In the genomic region with DNA sequence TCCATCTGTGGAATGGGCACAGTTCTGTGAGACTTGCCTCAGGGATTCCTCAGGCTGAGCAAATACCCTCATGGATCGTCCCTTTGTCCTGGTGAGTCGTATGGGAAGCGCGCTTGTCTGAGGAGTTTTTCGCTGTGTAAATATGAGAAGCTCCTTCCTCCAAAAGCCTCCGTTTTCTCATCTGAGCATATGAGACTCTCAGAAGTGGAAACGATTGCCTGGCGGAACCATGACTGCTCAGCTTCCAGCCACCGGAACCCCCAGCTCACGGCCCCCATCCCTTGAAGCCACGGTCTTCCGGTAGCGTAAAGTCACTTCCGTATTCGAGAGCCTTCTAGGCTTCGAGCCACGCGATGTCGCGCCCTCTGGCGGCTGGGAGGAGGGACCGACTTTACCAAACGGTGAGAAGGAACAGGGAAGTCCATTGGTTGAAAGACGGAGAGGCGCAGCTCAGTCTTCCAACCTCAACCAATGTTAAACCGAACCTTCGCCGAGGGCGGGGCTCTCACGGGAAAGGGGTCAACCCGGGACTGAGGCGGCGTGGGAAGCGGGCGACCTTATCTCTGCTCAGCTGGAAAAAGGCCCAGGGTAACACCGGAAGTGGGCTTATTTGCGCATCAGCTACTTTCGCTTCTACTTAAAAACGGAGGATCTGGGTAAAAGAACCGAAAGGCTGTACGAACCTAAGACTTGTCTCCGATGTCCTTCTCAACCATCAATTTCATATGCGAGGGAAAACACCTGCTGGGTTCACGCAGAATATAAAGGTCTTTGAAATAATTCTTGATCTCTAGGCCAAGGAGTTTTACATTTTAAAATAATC, we compare ENCODE assay signal across 8 cellular contexts. TPM values are rescaled to one million over a fixed set of nuclear protein-coding genes. Genes with fewer than 3 reads are reported as not detected.
DNase-seq lines count a peak whose midpoint lies in the region; ATAC-seq and TF ChIP-seq lines count a peak whose summit lies in the region.

No MANE protein-coding gene starts in this region.

- no peak overlapping the region for H3K18ac ChIP-seq in trophoblast cell (ENCODE audit: low read length)

- peaks cover 6% of the 10 kb centered on the region for H3K9me3 Mint-ChIP-seq in type B pancreatic cell

- peaks cover 3% of the 10 kb centered on the region for H3K79me1 ChIP-seq in trophoblast cell (ENCODE audit: low read length)

- H3K14ac ChIP-seq in trophoblast cell (ENCODE audit: low read length), result peak overlapping the region; percentile 31

- H3K27ac ChIP-seq in adipose tissue (ENCODE audit: low read depth, low read length) (peak overlapping the region; percentile 38), trophoblast cell (ENCODE audit: low read depth, low read length) (no peak overlapping the region)

- H3K36me3 ChIP-seq in trophoblast cell (ENCODE audit: control insufficient read depth in 1 of 2, insufficient read depth in 2 of 2, low read length in 2 of 2), result no peaks in the 10 kb centered on the region

- no peak overlapping the region for H3K23ac ChIP-seq in trophoblast cell (ENCODE audit: low read length)

- no peaks in the 10 kb centered on the region for H3K27me3 ChIP-seq in trophoblast cell (ENCODE audit: insufficient read depth, low read length)

- no peaks in the 10 kb centered on the region for H3K79me2 ChIP-seq in trophoblast cell (ENCODE audit: control insufficient read depth, insufficient read depth, low read length, poor library complexity)

- peak overlapping the region; percentile 59 for H4K12ac ChIP-seq in trophoblast cell (ENCODE audit: low read depth, low read length)

- peak overlapping the region; percentile 49 for H4K91ac ChIP-seq in trophoblast cell (ENCODE audit: low read depth, low read length)

- peak; percentile 93 for ATAC-seq in HG02763 (IDR thresholded peaks at IDR 0.05; ENCODE audit: unreplicated experiment)

- no peak overlapping the region for H2BK12ac ChIP-seq in trophoblast cell (ENCODE audit: low read length)

- peak; percentile 98 to 100 (median 99) for DNase-seq in NCI-H1417 (lab: John Stamatoyannopoulos, UW)
- DNase-seq in SW 1271 (lab: John Stamatoyannopoulos, UW), result peak; percentile 89 to 96
- DNase-seq in cardiac septum (ENCODE audit: low spot score), result peak; percentile 99
- peak; percentile 99 to 100 for DNase-seq in trophoblast cell
- DNase-seq in type B pancreatic cell (ENCODE audit: extremely low spot score, unreplicated experiment), result peak; percentile 95

- peaks cover 4% of the 10 kb centered on the region for H3K9me3 ChIP-seq in trophoblast cell (ENCODE audit: insufficient read depth, low read depth, low read length)

- H3K4me3 Mint-ChIP-seq in type B pancreatic cell, result peak overlapping the region; percentile 95

- intact Hi-C loops in cardiac septum (cut with DNase I), result loop anchor here (5.0 kb wide), 3 partner anchors 55 to 220 kb away; a partner anchor contains a TSS

- H4K8ac ChIP-seq in trophoblast cell (ENCODE audit: low read depth, low read length), result peak overlapping the region; percentile 71

- H3K36me3 Mint-ChIP-seq in type B pancreatic cell, result peaks cover 12% of the 10 kb centered on the region

- H2AFZ ChIP-seq in trophoblast cell (ENCODE audit: insufficient read depth, low read length, poor library complexity), result peak overlapping the region; percentile 12

- no peak overlapping the region for H2BK120ac ChIP-seq in trophoblast cell (ENCODE audit: insufficient read depth, low read length, poor library complexity)

- TF ChIP-seq CTCF in GM12874 (IDR thresholded peaks at IDR 0.05; ENCODE audit: insufficient read depth, low read depth, low read length), result peak; percentile 89
- peak; percentile 90 for TF ChIP-seq CTCF in type B pancreatic cell (conservative IDR thresholded peaks at IDR 0.05)

- H3K4me3 ChIP-seq in trophoblast cell (ENCODE audit: low read depth, low read length), result peak overlapping the region; percentile 72

- peaks cover 3 to 5% of the 10 kb centered on the region in 2 experiments for H3K4me1 ChIP-seq in trophoblast cell (ENCODE audit: control insufficient read depth in 1 of 2, insufficient read depth in 2 of 2, low read length in 2 of 2)

- H2BK5ac ChIP-seq in trophoblast cell (ENCODE audit: low read depth, low read length, poor library complexity), result no peak overlapping the region

- H3K27ac Mint-ChIP-seq in type B pancreatic cell, result peak overlapping the region; percentile 94

- peaks cover 5% of the 10 kb centered on the region for H3K27me3 Mint-ChIP-seq in type B pancreatic cell

- no peak overlapping the region for H2AK5ac ChIP-seq in trophoblast cell (ENCODE audit: low read length)

- peak overlapping the region; percentile 78 for H3K4me2 ChIP-seq in trophoblast cell (ENCODE audit: low read length)

- H3K9ac ChIP-seq in trophoblast cell (ENCODE audit: low read length), result peak overlapping the region; percentile 38

- peaks cover 17% of the 10 kb centered on the region for H3K4me1 Mint-ChIP-seq in type B pancreatic cell (ENCODE audit: unreplicated experiment)

- WGBS in adipose tissue, 3 donors, result 0 to 1% (median 1%) methylated on average over 44 of the region's 44 CpGs
- WGBS in trophoblast cell (ENCODE audit: extremely low coverage, insufficient coverage, insufficient read length), result no CpG with 5 or more reads among the region's 44 CpGs

- peak overlapping the region; percentile 0 for H3K4ac ChIP-seq in trophoblast cell (ENCODE audit: low read depth, low read length)

RNA-seq across cellular contexts. Expression of a gene that starts 46.3 kb away (rescaled TPM):
- 1 to 10 TPM; 1.2 to 2.5 (median 1.4) TPM for polyA plus RNA-seq in adipose tissue
- total RNA-seq in cardiac septum (5.8 TPM), type B pancreatic cell (ENCODE audit: low replicate concordance) (5.1 and 8.9 TPM in 2 replicates)
- polyA plus RNA-seq in trophoblast cell (2013), result 4.4 and 5.3 TPM in 2 replicates

RNA-seq across cellular contexts. Expression of a gene that starts 54.6 kb away (rescaled TPM):
- 1 to 10 TPM; 1.8 to 3.3 (median 1.8) TPM for polyA plus RNA-seq in adipose tissue
- 3.5 TPM for total RNA-seq in cardiac septum
- 4.7 and 4.8 TPM in 2 replicates for polyA plus RNA-seq in trophoblast cell (2013)
- total RNA-seq in type B pancreatic cell (ENCODE audit: low replicate concordance), result 14.0 and 20.8 TPM in 2 replicates
